1 cellular context compared by ENCODE assay signal in genomic region chr7:151591866-151592265, GRCh38.
TF ChIP-seq lines count a peak whose summit lies in the region.

No MANE protein-coding gene starts in this region.

TF ChIP-seq in K562, 482 proteins besides CTCF, POLR2A, EP300 and RAD21 (continued from another document):
- TF ChIP-seq MXD1 (CRISPR knock-in tag; IDR thresholded peaks at IDR 0.05; ENCODE audit: borderline replicate concordance, poor library complexity, severe bottlenecking) (no peak), RFX5 (IDR thresholded peaks at IDR 0.05; ENCODE audit: low read depth, low read length) (no peak), MITF (IDR thresholded peaks at IDR 0.05) (no peak), HNRNPLL (IDR thresholded peaks at IDR 0.05; ENCODE audit: low read depth, low read length, poor library complexity, severe bottlenecking) (no peak), ZNF280B (CRISPR knock-in tag; IDR thresholded peaks at IDR 0.05) (no peak), CUX1 (CRISPR knock-in tag; IDR thresholded peaks at IDR 0.05) (no peak), ZBTB33 (CRISPR knock-in tag; IDR thresholded peaks at IDR 0.05) (no peak)
